Comparison of ENCODE assay signal across 8 cellular contexts in the genomic region with DNA sequence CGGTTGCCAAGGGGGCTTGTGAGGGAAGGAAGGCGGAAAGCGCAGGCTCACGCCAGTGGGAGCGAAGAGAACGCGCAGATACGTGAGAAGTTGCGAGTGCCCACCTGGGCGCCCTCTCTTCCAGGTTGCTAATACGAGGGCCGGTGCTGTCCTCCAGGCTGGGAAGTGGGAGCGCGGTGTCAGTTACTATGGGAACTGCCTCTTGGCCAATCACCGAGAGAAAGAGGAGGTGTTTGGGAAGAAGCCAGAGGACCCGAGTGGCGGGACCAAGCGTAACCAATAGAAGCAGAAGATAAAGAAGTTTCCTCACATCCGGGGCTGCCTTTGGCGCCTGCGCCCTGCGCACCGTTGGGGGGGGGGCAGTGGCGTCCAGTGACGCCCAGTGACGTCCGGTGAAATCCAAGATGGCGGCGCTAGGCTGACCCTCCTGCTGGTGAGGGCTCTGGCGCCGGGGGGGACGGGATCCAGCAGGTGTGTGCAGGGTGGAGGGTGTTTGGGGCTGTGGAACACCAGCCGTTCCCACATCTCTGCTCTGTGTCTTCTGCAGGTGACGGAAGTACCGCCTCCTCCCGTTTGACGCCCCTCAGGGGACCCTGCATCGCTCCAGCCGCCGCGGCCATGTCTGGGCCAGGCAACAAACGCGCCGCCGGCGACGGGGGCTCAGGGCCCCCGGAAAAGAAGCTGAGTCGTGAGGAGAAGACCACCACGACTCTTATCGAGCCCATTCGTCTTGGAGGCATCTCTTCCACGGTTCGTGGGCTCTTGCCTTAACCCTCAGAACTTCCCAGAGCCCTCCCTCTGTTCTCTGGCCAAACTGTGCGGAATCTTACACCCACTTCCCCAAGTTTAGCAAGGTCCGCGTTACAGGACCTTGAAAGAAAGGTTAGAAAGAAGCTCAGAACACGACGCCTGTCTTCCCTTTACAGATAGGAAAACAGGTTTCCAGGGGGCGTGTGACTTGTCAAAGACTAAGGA. TPM values are rescaled to one million over a fixed set of nuclear protein-coding genes. Genes with fewer than 3 reads are reported as not detected.
DNase-seq lines count a peak whose midpoint lies in the region; ATAC-seq lines count a peak whose summit lies in the region.

Gene CFAP119 (minus strand): TSS at position 135 of the 975 bp plus-strand sequence. CDS start 314 bp downstream, outside the sequence.
Gene RNF40 (plus strand): TSS at position 395 of the 975 bp plus-strand sequence. CDS start 224 bp downstream, at position 619.

- H3K4me3 Mint-ChIP-seq in effector memory CD8-positive, alpha-beta T cell = peak within 1 kb of the TSS; percentile 95

- H3K4me1 Mint-ChIP-seq in effector memory CD8-positive, alpha-beta T cell (ENCODE audit: low read depth in 2 of 2) = peaks cover 34 to 35% of the 10 kb centered on the region in 2 donors

- peak; percentile 100 for DNase-seq in COLO829 (ENCODE audit: low spot score)
- peak; percentile 95 for DNase-seq in HT-29 (ENCODE audit: low spot score)
- DNase-seq in NK-92 treated with Interleukin-12 subunit alpha and Interleukin-12 subunit beta, amount 100 ng/mL, for 24 hours (lab: John Stamatoyannopoulos, UW) = peak; percentile 93
- peak; percentile 82 to 83 for DNase-seq in activated CD8-positive, alpha-beta memory T cell treated with anti-CD3 and anti-CD28 coated beads for 4 hours (ENCODE audit: low read depth in 2 of 2)
- peak; percentile 84 to 89 (median 88) for DNase-seq in effector memory CD8-positive, alpha-beta T cell
- peak; percentile 99 for DNase-seq in medulla oblongata (ENCODE audit: extremely low spot score)
- DNase-seq in stimulated activated CD4-positive, alpha-beta T cell treated with anti-CD3 and anti-CD28 coated beads, TNF-alpha, amount 100 ng/mL, for 48 hours (ENCODE audit: low read depth in 3 of 3) = peak; percentile 82 to 87 (median 86)

- ATAC-seq in GM21360 (IDR thresholded peaks at IDR 0.05; ENCODE audit: unreplicated experiment) = peak; percentile 63
- ATAC-seq in effector memory CD8-positive, alpha-beta T cell (replicated peaks) = peak; percentile 92

- no peaks in the 10 kb centered on the region for H3K27me3 Mint-ChIP-seq in effector memory CD8-positive, alpha-beta T cell

- H3K9me3 Mint-ChIP-seq in effector memory CD8-positive, alpha-beta T cell = no peaks in the 10 kb centered on the region

- H3K27ac Mint-ChIP-seq in effector memory CD8-positive, alpha-beta T cell = peak within 1 kb of the TSS; percentile 93 to 96

- peaks cover 52% of the 10 kb centered on the region for H3K36me3 Mint-ChIP-seq in effector memory CD8-positive, alpha-beta T cell (ENCODE audit: insufficient read depth)

RNA-seq across cellular contexts. Expression of gene CFAP119, which starts in this region (rescaled TPM):
- total RNA-seq in HT-29 (2014; rRNA removed; shearing (Covaris generic)) = 13.5 and 23.4 TPM in 2 replicates

RNA-seq across cellular contexts. Expression of gene RNF40, which starts in this region (rescaled TPM):
- total RNA-seq in HT-29 (2014; rRNA removed; shearing (Covaris generic)) = 99.7 and 109 TPM in 2 replicates

Comparison
In these comparisons a context has a peak if more than half of its experiments do, and no peak if none do; other contexts are left out.
1. Peak in every context shown above with its lines: DNase-seq and ATAC-seq.